1 cellular context compared by ENCODE assay signal in the genomic region with DNA sequence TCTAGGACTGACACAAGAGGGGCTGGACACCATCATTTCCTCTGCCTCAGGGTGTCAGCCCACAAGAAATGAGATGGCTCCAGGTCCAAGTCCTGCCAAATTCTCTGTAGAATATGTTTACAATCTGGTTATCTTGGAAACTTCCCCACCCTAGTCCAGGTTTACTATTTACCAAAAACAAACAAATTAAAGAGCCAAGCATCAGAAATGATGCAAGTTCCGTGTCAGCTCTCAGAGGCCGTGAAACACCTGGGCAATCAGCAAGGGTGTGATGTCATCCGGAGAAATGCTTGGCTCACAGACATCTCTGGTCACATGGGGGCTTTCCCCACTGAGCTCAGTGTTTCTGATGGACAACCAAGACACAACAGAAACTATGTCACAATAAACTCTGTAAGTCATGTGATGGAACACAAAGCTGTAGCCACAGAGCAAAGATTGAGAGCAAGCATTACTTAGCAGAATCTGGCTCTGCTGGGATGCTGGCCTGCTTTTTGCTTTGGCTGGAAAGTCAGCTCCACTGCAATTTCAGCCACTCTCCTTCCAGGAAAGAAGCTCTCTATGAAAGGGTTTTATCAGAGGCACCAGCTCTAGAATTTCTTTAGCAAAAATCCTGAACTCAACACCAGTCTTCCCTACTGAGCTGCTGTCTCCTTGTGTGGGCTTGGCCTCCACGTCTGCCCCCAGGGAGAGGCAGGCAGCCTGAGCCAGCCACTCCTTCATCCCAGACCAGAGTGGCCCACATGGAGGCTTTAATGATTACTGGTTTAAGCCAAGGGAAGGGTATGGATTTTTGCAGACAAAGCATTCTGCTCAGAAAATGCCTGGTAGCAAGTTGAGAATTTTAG.
A peak's percentile ranks its signal among the peaks of the same experiment; 100 is the strongest.
TF ChIP-seq lines count a peak whose summit lies in the region.

No MANE protein-coding gene starts in this region.

TF ChIP-seq in K562, 482 proteins besides CTCF, POLR2A, EP300 and RAD21 (continued from another document and continues in another):
- TF ChIP-seq DIDO1 (tag; IDR thresholded peaks at IDR 0.05; ENCODE audit: low read depth) (peak; percentile 10; the same call in 1 of the 2 replicates), SNRNP70 (optimal IDR thresholded peaks at IDR 0.05; ENCODE audit: low read depth, low read length) (no peak), CTBP1 (IDR thresholded peaks at IDR 0.05; ENCODE audit: borderline replicate concordance) (peak; percentile 93), RBFOX2 (IDR thresholded peaks at IDR 0.05; ENCODE audit: low read depth, low read length) (peak; percentile 36; the same call in 1 of the 2 replicates), JUNB (CRISPR knock-in tag; conservative IDR thresholded peaks at IDR 0.05) (peak; percentile 49; the same call in 1 of the 2 replicates), MGA (IDR thresholded peaks at IDR 0.05) (peak; percentile 33; the same call in 1 of the 2 replicates), SOX6 (IDR thresholded peaks at IDR 0.05) (peak; percentile 97), SRSF7 (optimal IDR thresholded peaks at IDR 0.05; ENCODE audit: low read depth, low read length) (no peak), ESRRA (IDR thresholded peaks at IDR 0.05; ENCODE audit: borderline replicate concordance, low read depth) (peak; percentile 40; the same call in 1 of the 2 replicates), CXXC5 (CRISPR knock-in tag; IDR thresholded peaks at IDR 0.05) (peak; percentile 65), ZNF584 (CRISPR knock-in tag; IDR thresholded peaks at IDR 0.05; ENCODE audit: low read depth) (peak; percentile 73; the same call in 1 of the 2 replicates), ZFP1 (CRISPR knock-in tag; IDR thresholded peaks at IDR 0.05) (no peak), HOXB6 (CRISPR knock-in tag; IDR thresholded peaks at IDR 0.05; ENCODE audit: borderline replicate concordance) (0 out of 2 replicates have a peak, but pooled peaks have one; percentile 21), JUN (IDR thresholded peaks at IDR 0.05; ENCODE audit: borderline replicate concordance, low read depth, low read length) (peak; percentile 98), JUN (CRISPR knock-in tag; IDR thresholded peaks at IDR 0.05; ENCODE audit: borderline replicate concordance) (no peak), PHF20 (IDR thresholded peaks at IDR 0.05; ENCODE audit: partially characterized antibody) (no peak), THAP7 (CRISPR knock-in tag; IDR thresholded peaks at IDR 0.05) (no peak), PKNOX1 (IDR thresholded peaks at IDR 0.05) (peak; percentile 90), ZNF175 (CRISPR knock-in tag; IDR thresholded peaks at IDR 0.05; ENCODE audit: low read depth) (peak; percentile 85), RAD51 (IDR thresholded peaks at IDR 0.05; ENCODE audit: borderline replicate concordance, low read depth) (peak; percentile 94), BHLHE40 (IDR thresholded peaks at IDR 0.05; ENCODE audit: low read length) (peak; percentile 73), SMARCA4 (IDR thresholded peaks at IDR 0.05) (peak; percentile 69; the same call in 1 of the 2 replicates), MAZ (CRISPR knock-in tag; conservative IDR thresholded peaks at IDR 0.05 in 1 of 2, IDR thresholded peaks at IDR 0.05 in 1 of 2) (0 out of 4 replicates have a peak, but pooled peaks of 1 of the 2 experiments have one; percentile 14), L3MBTL2 (IDR thresholded peaks at IDR 0.05) (peak; percentile 63)
- TF ChIP-seq, protein P1, sequence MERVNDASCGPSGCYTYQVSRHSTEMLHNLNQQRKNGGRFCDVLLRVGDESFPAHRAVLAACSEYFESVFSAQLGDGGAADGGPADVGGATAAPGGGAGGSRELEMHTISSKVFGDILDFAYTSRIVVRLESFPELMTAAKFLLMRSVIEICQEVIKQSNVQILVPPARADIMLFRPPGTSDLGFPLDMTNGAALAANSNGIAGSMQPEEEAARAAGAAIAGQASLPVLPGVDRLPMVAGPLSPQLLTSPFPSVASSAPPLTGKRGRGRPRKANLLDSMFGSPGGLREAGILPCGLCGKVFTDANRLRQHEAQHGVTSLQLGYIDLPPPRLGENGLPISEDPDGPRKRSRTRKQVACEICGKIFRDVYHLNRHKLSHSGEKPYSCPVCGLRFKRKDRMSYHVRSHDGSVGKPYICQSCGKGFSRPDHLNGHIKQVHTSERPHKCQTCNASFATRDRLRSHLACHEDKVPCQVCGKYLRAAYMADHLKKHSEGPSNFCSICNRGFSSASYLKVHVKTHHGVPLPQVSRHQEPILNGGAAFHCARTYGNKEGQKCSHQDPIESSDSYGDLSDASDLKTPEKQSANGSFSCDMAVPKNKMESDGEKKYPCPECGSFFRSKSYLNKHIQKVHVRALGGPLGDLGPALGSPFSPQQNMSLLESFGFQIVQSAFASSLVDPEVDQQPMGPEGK (CRISPR knock-in tag; IDR thresholded peaks at IDR 0.05; ENCODE audit: borderline replicate concordance): no peak
- TF ChIP-seq, protein P2, sequence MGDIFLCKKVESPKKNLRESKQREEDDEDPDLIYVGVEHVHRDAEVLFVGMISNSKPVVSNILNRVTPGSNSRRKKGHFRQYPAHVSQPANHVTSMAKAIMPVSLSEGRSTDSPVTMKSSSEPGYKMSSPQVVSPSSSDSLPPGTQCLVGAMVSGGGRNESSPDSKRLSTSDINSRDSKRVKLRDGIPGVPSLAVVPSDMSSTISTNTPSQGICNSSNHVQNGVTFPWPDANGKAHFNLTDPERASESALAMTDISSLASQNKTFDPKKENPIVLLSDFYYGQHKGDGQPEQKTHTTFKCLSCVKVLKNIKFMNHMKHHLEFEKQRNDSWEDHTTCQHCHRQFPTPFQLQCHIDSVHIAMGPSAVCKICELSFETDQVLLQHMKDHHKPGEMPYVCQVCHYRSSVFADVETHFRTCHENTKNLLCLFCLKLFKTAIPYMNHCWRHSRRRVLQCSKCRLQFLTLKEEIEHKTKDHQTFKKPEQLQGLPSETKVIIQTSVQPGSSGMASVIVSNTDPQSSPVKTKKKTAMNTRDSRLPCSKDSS (IDR thresholded peaks at IDR 0.05; ENCODE audit: low read depth, partially characterized antibody): no peak
- TF ChIP-seq, protein P3, sequence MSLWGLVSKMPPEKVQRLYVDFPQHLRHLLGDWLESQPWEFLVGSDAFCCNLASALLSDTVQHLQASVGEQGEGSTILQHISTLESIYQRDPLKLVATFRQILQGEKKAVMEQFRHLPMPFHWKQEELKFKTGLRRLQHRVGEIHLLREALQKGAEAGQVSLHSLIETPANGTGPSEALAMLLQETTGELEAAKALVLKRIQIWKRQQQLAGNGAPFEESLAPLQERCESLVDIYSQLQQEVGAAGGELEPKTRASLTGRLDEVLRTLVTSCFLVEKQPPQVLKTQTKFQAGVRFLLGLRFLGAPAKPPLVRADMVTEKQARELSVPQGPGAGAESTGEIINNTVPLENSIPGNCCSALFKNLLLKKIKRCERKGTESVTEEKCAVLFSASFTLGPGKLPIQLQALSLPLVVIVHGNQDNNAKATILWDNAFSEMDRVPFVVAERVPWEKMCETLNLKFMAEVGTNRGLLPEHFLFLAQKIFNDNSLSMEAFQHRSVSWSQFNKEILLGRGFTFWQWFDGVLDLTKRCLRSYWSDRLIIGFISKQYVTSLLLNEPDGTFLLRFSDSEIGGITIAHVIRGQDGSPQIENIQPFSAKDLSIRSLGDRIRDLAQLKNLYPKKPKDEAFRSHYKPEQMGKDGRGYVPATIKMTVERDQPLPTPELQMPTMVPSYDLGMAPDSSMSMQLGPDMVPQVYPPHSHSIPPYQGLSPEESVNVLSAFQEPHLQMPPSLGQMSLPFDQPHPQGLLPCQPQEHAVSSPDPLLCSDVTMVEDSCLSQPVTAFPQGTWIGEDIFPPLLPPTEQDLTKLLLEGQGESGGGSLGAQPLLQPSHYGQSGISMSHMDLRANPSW (CRISPR knock-in tag; IDR thresholded peaks at IDR 0.05): no peak
- TF ChIP-seq, protein P4, sequence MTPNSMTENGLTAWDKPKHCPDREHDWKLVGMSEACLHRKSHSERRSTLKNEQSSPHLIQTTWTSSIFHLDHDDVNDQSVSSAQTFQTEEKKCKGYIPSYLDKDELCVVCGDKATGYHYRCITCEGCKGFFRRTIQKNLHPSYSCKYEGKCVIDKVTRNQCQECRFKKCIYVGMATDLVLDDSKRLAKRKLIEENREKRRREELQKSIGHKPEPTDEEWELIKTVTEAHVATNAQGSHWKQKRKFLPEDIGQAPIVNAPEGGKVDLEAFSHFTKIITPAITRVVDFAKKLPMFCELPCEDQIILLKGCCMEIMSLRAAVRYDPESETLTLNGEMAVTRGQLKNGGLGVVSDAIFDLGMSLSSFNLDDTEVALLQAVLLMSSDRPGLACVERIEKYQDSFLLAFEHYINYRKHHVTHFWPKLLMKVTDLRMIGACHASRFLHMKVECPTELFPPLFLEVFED (CRISPR knock-in tag; conservative IDR thresholded peaks at IDR 0.05): no peak
